2 cellular contexts compared by ENCODE assay signal in genomic region chr12:104204690-104205480, GRCh38.
TF ChIP-seq lines count a peak whose summit lies in the region.

No MANE protein-coding gene starts in this region.

TF ChIP-seq in GM23338, 12 proteins besides CTCF, POLR2A, EP300 and RAD21:
- no peak for TF ChIP-seq NANOG (IDR thresholded peaks at IDR 0.05; ENCODE audit: borderline replicate concordance)
- no peak for TF ChIP-seq REST (IDR thresholded peaks at IDR 0.05; ENCODE audit: unreplicated experiment)
- TF ChIP-seq ZNF114 (CRISPR knock-in tag; IDR thresholded peaks at IDR 0.05), result no peak
- no peak for TF ChIP-seq POLR2AphosphoS5 (IDR thresholded peaks at IDR 0.05; ENCODE audit: low read depth)
- TF ChIP-seq ZNF462 (CRISPR knock-in tag; IDR thresholded peaks at IDR 0.05), result no peak
- TF ChIP-seq STAT1 (IDR thresholded peaks at IDR 0.05; ENCODE audit: unreplicated experiment), result no peak
- TF ChIP-seq JUNB (IDR thresholded peaks at IDR 0.05; ENCODE audit: unreplicated experiment), result no peak

TF ChIP-seq in H1, 55 proteins besides CTCF, POLR2A, EP300 and RAD21:
- TF ChIP-seq TAF7 (optimal IDR thresholded peaks at IDR 0.05; ENCODE audit: borderline replicate concordance, low read depth, low read length), result no peak
- no peak for TF ChIP-seq SIN3A (conservative IDR thresholded peaks at IDR 0.05 in 1 of 2, IDR thresholded peaks at IDR 0.05 in 1 of 2; ENCODE audit: low read depth in 1 of 2, low read length in 2 of 2)
- no peak for TF ChIP-seq USF2 (IDR thresholded peaks at IDR 0.05; ENCODE audit: low read length)
- no peak for TF ChIP-seq CHD1 (IDR thresholded peaks at IDR 0.05; ENCODE audit: low read depth, low read length)
- no peak for TF ChIP-seq CBX5 (IDR thresholded peaks at IDR 0.05; ENCODE audit: low read depth, low read length)
- TF ChIP-seq YY1 (IDR thresholded peaks at IDR 0.05; ENCODE audit: low read depth, low read length), result no peak
- TF ChIP-seq CHD7 (IDR thresholded peaks at IDR 0.05; ENCODE audit: insufficient replicate concordance, low read length), result no peak
TF ChIP-seq in H1: peak in this region for 0.
